Comparison of ENCODE assay signal across 12 cellular contexts in genomic region chr22:39463931-39464390, GRCh38. TPM values are rescaled to one million over a fixed set of nuclear protein-coding genes. Genes with fewer than 3 reads are reported as not detected.
DNase-seq lines count a peak whose midpoint lies in the region; ATAC-seq and TF ChIP-seq lines count a peak whose summit lies in the region.
"Had no signal": no experiment of that assay in that cellular context is flagged by ENCODE, and none has a peak within 500 bp of the region (broad histone marks: within the 10 kb centered on the region; RNA-seq: fewer than 3 reads in every experiment).

No MANE protein-coding gene starts in this region.

- ATAC-seq in activated T-helper 17 cell treated with anti-CD3 and anti-CD28 coated beads, Interleukin-2, amount 50 U/mL, for 72 hours (replicated peaks), result no peak
- ATAC-seq in naive thymus-derived CD8-positive, alpha-beta T cell, result no peak
- ATAC-seq: mucosa of descending colon had no signal

- H2AK5ac ChIP-seq in trophoblast cell (ENCODE audit: low read length), result peak overlapping the region; percentile 6

- H3K79me2 ChIP-seq in PC-9 (ENCODE audit: low read depth), result no peaks in the 10 kb centered on the region
- peaks cover 10% of the 10 kb centered on the region for H3K79me2 ChIP-seq in trophoblast cell (ENCODE audit: control insufficient read depth, insufficient read depth, low read length, poor library complexity)

- H4K12ac ChIP-seq in trophoblast cell (ENCODE audit: low read depth, low read length), result no peak overlapping the region

- peak overlapping the region; percentile 61 for H2BK12ac ChIP-seq in trophoblast cell (ENCODE audit: low read length)

- intact Hi-C loops in PC-9 (cut with micrococcal nuclease; ENCODE audit: unreplicated experiment), result no loop called here
- intact Hi-C loops in cardiac septum (cut with DNase I), result loop anchor here (2.0 kb wide), 1 partner anchor 37 kb away; no protein-coding TSS in a partner anchor
- intact Hi-C loops in testis (cut with DNase I; ENCODE audit: low total_unique reads), result loop anchor here (5.0 kb wide), 1 partner anchor 1548 kb away; no protein-coding TSS in a partner anchor

- no peak overlapping the region for H3K9ac ChIP-seq in trophoblast cell (ENCODE audit: low read length)

- WGBS in trophoblast cell (ENCODE audit: extremely low coverage, insufficient coverage, insufficient read length), result no CpG with 5 or more reads among the region's 10 CpGs
- 85 to 94% methylated on average over 9 to 10 of the region's 10 CpGs for WGBS in testis, 2 donors

- H3K36me3 ChIP-seq in PC-9 (ENCODE audit: low read depth) (no peaks in the 10 kb centered on the region), trophoblast cell (ENCODE audit: control insufficient read depth in 1 of 2, insufficient read depth in 2 of 2, low read length in 2 of 2) (no peaks in the 10 kb centered on the region), testis (ENCODE audit: low read depth, missing control alignments) (no peaks in the 10 kb centered on the region)

- peak overlapping the region; percentile 3 for H4K8ac ChIP-seq in trophoblast cell (ENCODE audit: low read depth, low read length)

- peak; percentile 90 for DNase-seq in Ammon's horn (ENCODE audit: low spot score)
- DNase-seq in PC-9, result peak; percentile 49 to 77
- peak; percentile 84 for DNase-seq in cardiac septum (ENCODE audit: low spot score)
- peak; percentile 83 to 86 for DNase-seq in trophoblast cell
- no peak for DNase-seq in erythroblast (lab: John Stamatoyannopoulos, UW)
- DNase-seq in testis, result no peak
- DNase-seq in naive thymus-derived CD8-positive, alpha-beta T cell, result no peak
- DNase-seq: mucosa of descending colon; NCI-H1092 treated with DMSO at 0.1 percent for 48 hours; stimulated activated CD4-positive, alpha-beta T cell treated with anti-CD3 and anti-CD28 coated beads, Interleukin-1b, Interleukin-23, amount 100 ng/mL, for 48 hours had no signal

- peaks cover 4% of the 10 kb centered on the region; the same call in 1 of the 2 replicates for H3K4me1 ChIP-seq in PC-9 (replicated peaks; ENCODE audit: insufficient read depth)
- H3K4me1 ChIP-seq in trophoblast cell (ENCODE audit: control insufficient read depth in 1 of 2, insufficient read depth in 2 of 2, low read length in 2 of 2), result peaks cover 34 to 46% of the 10 kb centered on the region in 2 experiments
- peaks cover 43% of the 10 kb centered on the region for H3K4me1 ChIP-seq in testis

- H2BK5ac ChIP-seq in trophoblast cell (ENCODE audit: low read depth, low read length, poor library complexity), result peak overlapping the region; percentile 5

- peaks cover 6% of the 10 kb centered on the region; the same call in 1 of the 2 replicates for H3K27me3 ChIP-seq in PC-9 (ENCODE audit: insufficient read depth, low read depth)
- H3K27me3 ChIP-seq in trophoblast cell (ENCODE audit: insufficient read depth, low read length), result no peaks in the 10 kb centered on the region
- no peaks in the 10 kb centered on the region for H3K27me3 ChIP-seq in testis

- H4K91ac ChIP-seq in trophoblast cell (ENCODE audit: low read depth, low read length), result peak overlapping the region; percentile 49

- H3K9me3 ChIP-seq in PC-9 (ENCODE audit: insufficient read depth, low read depth) (no peaks in the 10 kb centered on the region), trophoblast cell (ENCODE audit: insufficient read depth, low read depth, low read length) (no peaks in the 10 kb centered on the region), testis (no peaks in the 10 kb centered on the region)
- H3K9me3 ChIP-seq: mucosa of descending colon had no signal

- no peak overlapping the region for H3K27ac Mint-ChIP-seq in activated T-helper 17 cell treated with anti-CD3 and anti-CD28 coated beads, Interleukin-2, amount 50 U/mL, for 72 hours
- peak overlapping the region in 1 of 10 donors; percentile 33 for H3K27ac Mint-ChIP-seq in naive thymus-derived CD8-positive, alpha-beta T cell
- H3K27ac Mint-ChIP-seq: T-helper 2 cell treated with Interferon-gamma antibody and Interleukin-4, amounts not matched to agents 5 μg/mL and 100 μg/mL, for 36 hours had no signal

- H3K9me2 ChIP-seq in PC-9 (ENCODE audit: insufficient read depth), result no peaks in the 10 kb centered on the region

- H3K18ac ChIP-seq in trophoblast cell (ENCODE audit: low read length), result peak overlapping the region; percentile 22

- no peak overlapping the region for H3K4me3 Mint-ChIP-seq in activated T-helper 17 cell treated with anti-CD3 and anti-CD28 coated beads, Interleukin-2, amount 50 U/mL, for 72 hours
- H3K4me3 Mint-ChIP-seq in naive thymus-derived CD8-positive, alpha-beta T cell, result no peak overlapping the region
- H3K4me3 Mint-ChIP-seq: T-helper 2 cell treated with Interferon-gamma antibody and Interleukin-4, amounts not matched to agents 5 μg/mL and 100 μg/mL, for 36 hours had no signal

- CTCF ChIA-PET in PC-9 (lab: Charles Lee), result interaction anchor here (0.5 to 0.7 kb wide), 2 partner anchors 28 to 30 kb away, joined by 3 to 7 read pairs; no protein-coding TSS in a partner anchor

- no peak overlapping the region for H3K27ac ChIP-seq in PC-9
- peak overlapping the region; percentile 76 for H3K27ac ChIP-seq in trophoblast cell (ENCODE audit: low read depth, low read length)
- no peak overlapping the region for H3K27ac ChIP-seq in testis

- no peaks in the 10 kb centered on the region for H3K4me1 Mint-ChIP-seq in activated T-helper 17 cell treated with anti-CD3 and anti-CD28 coated beads, Interleukin-2, amount 50 U/mL, for 72 hours
- peaks cover 4 to 19% (median 8%) of the 10 kb centered on the region in 4 donors for H3K4me1 Mint-ChIP-seq in naive thymus-derived CD8-positive, alpha-beta T cell

- no peak overlapping the region for H3K4me3 ChIP-seq in PC-9
- no peak overlapping the region for H3K4me3 ChIP-seq in trophoblast cell (ENCODE audit: low read depth, low read length)
- no peak overlapping the region for H3K4me3 ChIP-seq in testis
- H3K4me3 ChIP-seq: mucosa of descending colon had no signal

- no peaks in the 10 kb centered on the region for H3K9me3 Mint-ChIP-seq in activated T-helper 17 cell treated with anti-CD3 and anti-CD28 coated beads, Interleukin-2, amount 50 U/mL, for 72 hours
- no peaks in the 10 kb centered on the region for H3K9me3 Mint-ChIP-seq in naive thymus-derived CD8-positive, alpha-beta T cell
- H3K9me3 Mint-ChIP-seq: T-helper 2 cell treated with Interferon-gamma antibody and Interleukin-4, amounts not matched to agents 5 μg/mL and 100 μg/mL, for 36 hours had no signal

- H3K4me2 ChIP-seq in PC-9 (no peak overlapping the region), trophoblast cell (ENCODE audit: low read length) (no peak overlapping the region)

- H3K14ac ChIP-seq in trophoblast cell (ENCODE audit: low read length), result peak overlapping the region; percentile 29

- H3K4ac ChIP-seq in trophoblast cell (ENCODE audit: low read depth, low read length), result peak overlapping the region; percentile 4

- TF ChIP-seq CTCF in PC-9 (conservative IDR thresholded peaks at IDR 0.05), result no peak
- TF ChIP-seq CTCF in testis (IDR thresholded peaks at IDR 0.05), result no peak

- BruUV-seq in PC-9 (replicated peaks; lab: Mats Ljungman, UMichigan), result no TSS peak

- H4K20me1 ChIP-seq in PC-9 (ENCODE audit: insufficient read depth), result no peaks in the 10 kb centered on the region

- POLR2A ChIA-PET in PC-9 (lab: Charles Lee; ENCODE audit: unreplicated experiment), result interaction anchor here (0.6 kb wide), 1 partner anchor 61 kb away, joined by 15 read pairs; no protein-coding TSS in a partner anchor
- POLR2A ChIA-PET in naive thymus-derived CD8-positive, alpha-beta T cell (lab: Charles Lee), result interaction anchor here (0.5 to 1.0 kb wide), 2 partner anchors 16 to 76 kb away, joined by 3 read pairs; no protein-coding TSS in a partner anchor

- no peak overlapping the region for H3K23ac ChIP-seq in trophoblast cell (ENCODE audit: low read length)

- peak overlapping the region; percentile 23 for H2BK120ac ChIP-seq in trophoblast cell (ENCODE audit: insufficient read depth, low read length, poor library complexity)

- H3K36me3 Mint-ChIP-seq in activated T-helper 17 cell treated with anti-CD3 and anti-CD28 coated beads, Interleukin-2, amount 50 U/mL, for 72 hours (ENCODE audit: low read depth), result no peaks in the 10 kb centered on the region
- H3K36me3 Mint-ChIP-seq in naive thymus-derived CD8-positive, alpha-beta T cell, result no peaks in the 10 kb centered on the region

- H3F3A ChIP-seq in PC-9 (ENCODE audit: insufficient read depth, low read depth), result no peaks in the 10 kb centered on the region; the same call in 1 of the 2 replicates

- peaks cover 23% of the 10 kb centered on the region for H3K79me1 ChIP-seq in trophoblast cell (ENCODE audit: low read length)

- H2AFZ ChIP-seq in PC-9 (no peak overlapping the region), trophoblast cell (ENCODE audit: insufficient read depth, low read length, poor library complexity) (no peak overlapping the region)

- peaks cover 11% of the 10 kb centered on the region for H3K27me3 Mint-ChIP-seq in activated T-helper 17 cell treated with anti-CD3 and anti-CD28 coated beads, Interleukin-2, amount 50 U/mL, for 72 hours
- H3K27me3 Mint-ChIP-seq in naive thymus-derived CD8-positive, alpha-beta T cell, result peaks cover 0 to 5% (median 0%) of the 10 kb centered on the region in 5 donors

- TF ChIP-seq POLR2A in erythroblast (IDR thresholded peaks at IDR 0.05; ENCODE audit: low read length), result no peak
- no peak for TF ChIP-seq POLR2A in testis (IDR thresholded peaks at IDR 0.05)

RNA-seq across cellular contexts. Expression of gene MGAT3, which starts 7.1 kb away (rescaled TPM):
- total RNA-seq in PC-9 (2021) (not detected in 2 replicates), cardiac septum (24.1 TPM), testis (1 to 10 TPM; 4.6 to 6.4 TPM)
- polyA plus RNA-seq in trophoblast cell (2013), result 19.8 and 20.9 TPM in 2 replicates
- total RNA-seq in activated T-helper 17 cell treated with anti-CD3 and anti-CD28 coated beads, Interleukin-2, amount 50 U/mL, for 72 hours, result 1 to 10 TPM; 1.5 to 1.6 TPM
- polyA plus RNA-seq in testis (ENCODE audit: insufficient read depth, low read depth, low replicate concordance), result 9.7 TPM
- total RNA-seq in naive thymus-derived CD8-positive, alpha-beta T cell, result under 1 TPM; 0.36 to 0.55 TPM
- under 1 TPM; 0.05 to 0.27 (median 0.11) TPM for polyA plus RNA-seq in naive thymus-derived CD8-positive, alpha-beta T cell

RNA-seq across cellular contexts. Expression of gene MIEF1, which starts 38.1 kb away (rescaled TPM):
- total RNA-seq in PC-9 (2021) (36.9 TPM in 2 replicates), cardiac septum (19.4 TPM), testis (100 to 1,000 TPM in 1 of 2 donors, 10 to 100 TPM in 1; 60.6 to 120 TPM)
- polyA plus RNA-seq in trophoblast cell (2013), result 26.5 and 27.5 TPM in 2 replicates
- 10 to 100 TPM; 34.7 to 54.0 TPM for total RNA-seq in activated T-helper 17 cell treated with anti-CD3 and anti-CD28 coated beads, Interleukin-2, amount 50 U/mL, for 72 hours
- polyA plus RNA-seq in testis (ENCODE audit: insufficient read depth, low read depth, low replicate concordance), result 78.2 TPM
- total RNA-seq in naive thymus-derived CD8-positive, alpha-beta T cell, result 10 to 100 TPM; 41.8 to 47.8 TPM
- polyA plus RNA-seq in naive thymus-derived CD8-positive, alpha-beta T cell, result 10 to 100 TPM; 22.2 to 35.8 (median 25.9) TPM

RNA-seq across cellular contexts. Expression of gene ATF4, which starts 56.4 kb away (rescaled TPM):
- total RNA-seq in PC-9 (2021) (488 and 588 TPM in 2 replicates), cardiac septum (177 TPM), testis (100 to 1,000 TPM; 192 to 228 TPM)
- 602 and 615 TPM in 2 replicates for polyA plus RNA-seq in trophoblast cell (2013)
- total RNA-seq in activated T-helper 17 cell treated with anti-CD3 and anti-CD28 coated beads, Interleukin-2, amount 50 U/mL, for 72 hours, result 100 to 1,000 TPM; 338 to 432 TPM
- polyA plus RNA-seq in testis (ENCODE audit: insufficient read depth, low read depth, low replicate concordance), result 227 TPM
- total RNA-seq in naive thymus-derived CD8-positive, alpha-beta T cell, result 100 to 1,000 TPM; 301 to 312 TPM
- 100 to 1,000 TPM in 1 of 3 donors, 10 to 100 TPM in 2; 51.9 to 122 (median 61.0) TPM for polyA plus RNA-seq in naive thymus-derived CD8-positive, alpha-beta T cell

Comparison
In these comparisons a context has a peak if more than half of its experiments do, and no peak if none do; other contexts are left out.
1. DNase-seq: peak in Ammon's horn (single experiment), PC-9 (2 of 2), cardiac septum (single experiment) and trophoblast cell (2 of 2); none in erythroblast (0 of 2), testis (single experiment) and naive thymus-derived CD8-positive, alpha-beta T cell (0 of 10).